8 cellular contexts compared by ENCODE assay signal in the genomic region with DNA sequence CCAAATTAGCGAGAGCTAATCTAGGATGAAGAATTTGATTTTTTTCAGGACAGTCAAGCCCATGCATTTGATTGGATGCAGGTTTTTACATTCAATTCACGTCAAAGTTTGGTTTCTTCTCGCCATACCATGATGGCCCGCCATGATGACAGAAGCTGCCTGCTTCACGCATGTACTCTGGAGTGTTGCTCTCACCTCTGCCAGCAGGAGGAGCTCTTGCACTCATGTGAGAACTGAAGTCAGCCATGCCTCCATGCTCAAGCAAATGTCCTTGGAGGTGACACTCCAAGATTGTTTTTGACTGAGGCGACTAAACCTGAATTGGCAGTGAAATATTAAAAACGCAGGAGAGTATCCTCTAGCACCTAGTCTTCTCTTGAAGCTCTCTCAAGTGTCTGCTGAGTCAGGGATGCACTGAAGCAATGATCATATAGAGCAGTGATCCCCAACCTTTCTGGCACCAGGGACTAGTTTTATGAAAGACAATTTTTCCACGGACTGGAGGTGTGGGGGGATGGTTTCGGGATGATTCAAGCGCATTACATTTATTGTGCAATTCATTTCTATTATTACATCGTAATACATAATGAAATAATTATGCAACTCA.
DNase-seq lines count a peak whose midpoint lies in the region; ATAC-seq and TF ChIP-seq lines count a peak whose summit lies in the region.

No MANE protein-coding gene starts in this region.

- H3K27me3 ChIP-seq in HCT116 (ENCODE audit: insufficient read depth, low read length) = no peaks in the 10 kb centered on the region

- TF ChIP-seq CTCF in HCT116 (IDR thresholded peaks at IDR 0.05 in 2 of 3, conservative IDR thresholded peaks at IDR 0.05 in 1 of 3; ENCODE audit: borderline replicate concordance in 1 of 3, insufficient read depth in 1 of 3, low read depth in 2 of 3, low read length in 2 of 3) = peak in 2 of 3 experiments; percentile 58 to 66; a peak in 4 of 6 replicates
- TF ChIP-seq CTCF in LNCaP clone FGC (IDR thresholded peaks at IDR 0.05; ENCODE audit: control insufficient read depth, extremely low read depth, insufficient read depth) = peak; percentile 99
- TF ChIP-seq CTCF in chondrocyte (IDR thresholded peaks at IDR 0.05) = peak; percentile 80

- POLR2A ChIA-PET in HCT116 (lab: Charles Lee) = no interaction called here

- RAD21 ChIA-PET in HCT116 (lab: Charles Lee; ENCODE audit: low non-redundant PET in 1 of 2, low total read pairs in 2 of 2, uncharacterized antibody in 2 of 2, unreplicated experiment in 2 of 2) = no interaction called here

- peak; percentile 32 for TF ChIP-seq RAD21 in HCT116 (IDR thresholded peaks at IDR 0.05; ENCODE audit: low read depth)

- H3K4me1 Mint-ChIP-seq in chondrocyte (ENCODE audit: low read depth) = peaks cover 2% of the 10 kb centered on the region

- no peak for TF ChIP-seq POLR2A in HCT116 (IDR thresholded peaks at IDR 0.05; ENCODE audit: borderline replicate concordance, extremely low read depth, insufficient read depth, insufficient read length)

- H3K4me1 ChIP-seq in HCT116 (ENCODE audit: control insufficient read depth in 1 of 2, insufficient read depth in 2 of 2, low read length in 2 of 2) = no peaks in the 10 kb centered on the region

- peaks cover 1% of the 10 kb centered on the region for H3K36me3 Mint-ChIP-seq in chondrocyte (ENCODE audit: low read depth)

- no peak overlapping the region for H3K27ac Mint-ChIP-seq in chondrocyte (ENCODE audit: unreplicated experiment)

- H3K9ac ChIP-seq in HCT116 (ENCODE audit: low read length) = no peak overlapping the region

- ATAC-seq in HCT116 = 0 out of 2 replicates have a peak, but pooled peaks have one; percentile 61

- no TSS peak for BruUV-seq in HCT116 (replicated peaks; lab: Mats Ljungman, UMichigan)

- no peaks in the 10 kb centered on the region for H3K9me3 Mint-ChIP-seq in chondrocyte (ENCODE audit: low read depth)

- no peak overlapping the region for H3K4me3 Mint-ChIP-seq in chondrocyte (ENCODE audit: unreplicated experiment)

- H3K4me2 ChIP-seq in HCT116 (ENCODE audit: low read length) = no peak overlapping the region

- H3K4me3 ChIP-seq in HCT116 (replicated peaks in 1 of 2; ENCODE audit: low read depth in 1 of 2, low read length in 2 of 2) (no peak overlapping the region), LNCaP clone FGC (ENCODE audit: low read depth, low read length) (no peak overlapping the region)

- intact Hi-C loops in HCT116 (cut with micrococcal nuclease) = no loop called here

- H2AFZ ChIP-seq in HCT116 (ENCODE audit: low read depth, low read length, poor library complexity, severe bottlenecking) = no peak overlapping the region

- CTCF ChIA-PET in HCT116 (lab: Charles Lee) = interaction anchor here (1.1 to 1.6 kb wide), 2 partner anchors 9 to 14 kb away, joined by 4 to 6 read pairs; no protein-coding TSS in a partner anchor

- H4K20me1 ChIP-seq in HCT116 (ENCODE audit: insufficient read depth) = no peaks in the 10 kb centered on the region

- H3K27me3 Mint-ChIP-seq in chondrocyte (ENCODE audit: low read depth) = peaks cover 14% of the 10 kb centered on the region

- H3K9me3 ChIP-seq in HCT116 (ENCODE audit: control insufficient read depth in 1 of 2, insufficient read depth in 1 of 2, low read depth in 1 of 2, low read length in 2 of 2) = peaks cover 0 to 4% of the 10 kb centered on the region in 2 experiments; a peak in 1 of 4 replicates

- H3K79me2 ChIP-seq in HCT116 (ENCODE audit: insufficient read depth, low read length) = no peaks in the 10 kb centered on the region

- H3K27ac ChIP-seq in HCT116 (ENCODE audit: low read depth, low read length) = no peak overlapping the region

- H3K9me2 ChIP-seq in HCT116 (ENCODE audit: insufficient read depth) = no peaks in the 10 kb centered on the region

- no peaks in the 10 kb centered on the region for H3K36me3 ChIP-seq in HCT116 (ENCODE audit: control insufficient read depth in 1 of 2, insufficient read depth in 2 of 2, low read length in 2 of 2)

- DNase-seq in NK-92 treated with Interleukin-12 subunit alpha and Interleukin-12 subunit beta, amount 100 ng/mL, for 24 hours (lab: John Stamatoyannopoulos, UW) = peak; percentile 28
- DNase-seq in NK-92 (lab: John Stamatoyannopoulos, UW; ENCODE audit: unreplicated experiment) = no peak
- DNase-seq in HCT116 (ENCODE audit: low read depth, low spot score) = peak; percentile 27
- DNase-seq in LNCaP clone FGC (ENCODE audit: low read depth) = peak; percentile 72
- peak; percentile 58 for DNase-seq in UCSD-AML1 (lab: John Stamatoyannopoulos, UW; ENCODE audit: unreplicated experiment)
- DNase-seq in chondrocyte (ENCODE audit: low spot score) = no peak
- peak; percentile 44 for DNase-seq in medulla oblongata (ENCODE audit: extremely low spot score)
- DNase-seq in stromal cell of bone marrow (ENCODE audit: low read depth) = peak; percentile 18

TF ChIP-seq in HCT116, 20 proteins besides CTCF, POLR2A, EP300 and RAD21:
- TF ChIP-seq POLR2AphosphoS5 (IDR thresholded peaks at IDR 0.05; ENCODE audit: low read depth, low read length) (no peak), FOSL1 (IDR thresholded peaks at IDR 0.05; ENCODE audit: low read depth) (no peak), SP1 (IDR thresholded peaks at IDR 0.05; ENCODE audit: low read depth) (no peak), SIN3A (IDR thresholded peaks at IDR 0.05; ENCODE audit: low read depth) (no peak), ZNF274 (IDR thresholded peaks at IDR 0.05; ENCODE audit: low read depth, low read length) (no peak), YY1 (IDR thresholded peaks at IDR 0.05; ENCODE audit: extremely low read depth, insufficient replicate concordance, low read depth, low read length) (no peak), JUND (IDR thresholded peaks at IDR 0.05) (no peak), CEBPB (IDR thresholded peaks at IDR 0.05; ENCODE audit: low read depth) (no peak), ELF1 (IDR thresholded peaks at IDR 0.05; ENCODE audit: borderline replicate concordance, low read depth) (no peak), ZFX (IDR thresholded peaks at IDR 0.05) (no peak), REST (IDR thresholded peaks at IDR 0.05; ENCODE audit: low read depth) (no peak), EGR1 (IDR thresholded peaks at IDR 0.05; ENCODE audit: low read depth) (no peak), CBX3 (IDR thresholded peaks at IDR 0.05; ENCODE audit: low read depth) (no peak)
- TF ChIP-seq, protein P1, sequence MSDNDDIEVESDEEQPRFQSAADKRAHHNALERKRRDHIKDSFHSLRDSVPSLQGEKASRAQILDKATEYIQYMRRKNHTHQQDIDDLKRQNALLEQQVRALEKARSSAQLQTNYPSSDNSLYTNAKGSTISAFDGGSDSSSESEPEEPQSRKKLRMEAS (IDR thresholded peaks at IDR 0.05) = no peak

Comparison
In these comparisons a context has a peak if more than half of its experiments do, and no peak if none do; other contexts are left out.
1. DNase-seq: peak in NK-92 treated with Interleukin-12 subunit alpha and Interleukin-12 subunit beta, amount 100 ng/mL, for 24 hours (single experiment), HCT116 (single experiment), LNCaP clone FGC (single experiment), UCSD-AML1 (single experiment), medulla oblongata (single experiment) and stromal cell of bone marrow (single experiment); none in NK-92 (single experiment) and chondrocyte (single experiment).
2. Peak in every context shown above with its lines, with median percentiles within 50 percentile points of each other: CTCF ChIP-seq.